ENCODE assay signal across 8 cellular contexts in the genomic region with DNA sequence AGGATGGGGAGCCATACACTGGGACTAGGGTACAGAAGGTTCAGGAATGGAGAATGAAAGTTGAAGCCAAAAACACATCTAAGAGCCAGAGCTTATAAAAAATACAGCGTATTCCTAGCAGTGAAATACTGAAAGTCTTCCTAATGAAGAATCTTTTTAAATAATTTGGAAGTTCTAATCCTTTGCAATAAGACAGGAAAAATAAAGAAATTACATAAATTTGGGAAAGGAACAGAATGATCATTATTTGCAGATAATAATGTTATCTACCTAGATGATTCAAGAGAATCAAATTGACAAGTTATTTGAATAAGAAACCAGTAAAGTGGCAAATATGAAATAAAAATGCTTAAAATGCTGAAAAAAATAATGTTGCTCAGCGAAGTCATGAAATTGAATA. TPM values are rescaled to one million over a fixed set of nuclear protein-coding genes. Genes with fewer than 3 reads are reported as not detected.
"Had no signal": no experiment of that assay in that cellular context is flagged by ENCODE, and none has a peak within 500 bp of the region (broad histone marks: within the 10 kb centered on the region; RNA-seq: fewer than 3 reads in every experiment).

No MANE protein-coding gene starts in this region.

- FAIRE-seq: HepG2, HTR-8/SVneo had no signal

- H3K9ac ChIP-seq: KMS-11 had no signal

- H3K27ac ChIP-seq: HL-60, KMS-11 had no signal

- ATAC-seq: HepG2 had no signal

- DNase-seq: IMR-90, KBM-7, KG1 had no signal

- H3K4me2 ChIP-seq: KMS-11 had no signal

RNA-seq across cellular contexts. Expression of gene NR2F2, which starts 32.3 kb away (rescaled TPM):
- polyA plus RNA-seq: IgD-negative memory B cell had no signal
